In genomic region chr12:108693781-108694180, GRCh38 we compare ENCODE assay signal across 1 cellular context.
TF ChIP-seq lines count a peak whose summit lies in the region.

No MANE protein-coding gene starts in this region.

TF ChIP-seq in H1, 55 proteins besides CTCF, POLR2A, EP300 and RAD21:
- TF ChIP-seq NANOG (IDR thresholded peaks at IDR 0.05; ENCODE audit: insufficient read depth, low read depth, low read length, poor library complexity, severe bottlenecking) (peak; percentile 74), SIRT6 (IDR thresholded peaks at IDR 0.05; ENCODE audit: low read length) (no peak)
